8 cellular contexts compared by ENCODE assay signal in the genomic region with DNA sequence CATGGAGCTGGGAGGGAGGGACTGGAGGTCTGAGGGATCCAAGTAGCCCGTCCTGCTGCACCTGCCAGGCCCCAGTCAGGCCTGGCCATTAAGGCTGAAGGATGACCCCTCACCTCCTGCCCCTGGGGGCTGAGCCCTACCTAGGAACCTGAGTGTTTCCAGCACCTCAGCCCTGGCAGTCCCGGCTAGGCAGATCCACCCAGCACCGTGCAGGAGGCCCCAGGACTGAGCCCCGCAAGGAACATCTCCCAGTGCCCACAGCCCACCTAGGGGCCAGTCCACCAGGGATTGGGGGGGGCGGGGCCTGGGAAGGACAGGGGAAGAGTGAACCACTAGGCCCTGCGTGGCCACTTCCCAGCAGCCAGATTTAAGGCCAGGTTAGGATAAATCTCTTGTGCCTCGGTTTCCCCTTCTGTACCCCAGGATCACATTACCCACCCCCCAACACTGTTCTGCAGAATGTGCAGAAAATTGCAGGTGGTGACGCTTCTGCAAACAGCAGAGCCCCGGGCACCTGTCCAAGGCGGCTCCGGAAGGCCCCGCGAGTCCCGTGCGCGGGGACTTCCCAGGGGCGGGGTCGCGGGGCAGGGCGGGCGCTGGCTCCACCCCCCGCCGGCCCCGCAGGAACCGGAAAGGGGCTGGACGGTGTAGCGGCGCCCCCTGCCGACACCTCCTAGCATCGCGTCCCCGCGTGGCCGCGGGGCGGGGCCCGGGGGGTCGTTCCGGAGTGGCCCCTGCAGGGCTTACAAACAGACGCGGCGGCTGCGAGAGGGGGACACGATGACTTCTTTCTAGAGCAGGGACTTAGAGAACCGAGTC. TPM values are rescaled to one million over a fixed set of nuclear protein-coding genes. Genes with fewer than 3 reads are reported as not detected.
DNase-seq lines count a peak whose midpoint lies in the region; ATAC-seq and TF ChIP-seq lines count a peak whose summit lies in the region.

No MANE protein-coding gene starts in this region.

- peak; percentile 35 for TF ChIP-seq POLR2A in transverse colon (IDR thresholded peaks at IDR 0.05)

- H3F3A ChIP-seq in DOHH2 (ENCODE audit: control insufficient read depth, insufficient read depth) = peaks cover 10% of the 10 kb centered on the region

- ATAC-seq in GM21619 (IDR thresholded peaks at IDR 0.05; ENCODE audit: unreplicated experiment) = peak; percentile 70

- H3K36me3 ChIP-seq in DOHH2 (ENCODE audit: control insufficient read depth, low read length) = no peaks in the 10 kb centered on the region
- H3K36me3 ChIP-seq in transverse colon = no peaks in the 10 kb centered on the region

- no peak; the same call in 1 of the 2 replicates for TF ChIP-seq EP300 in Ishikawa (IDR thresholded peaks at IDR 0.05; ENCODE audit: borderline replicate concordance)
- peak; percentile 60 for TF ChIP-seq EP300 in transverse colon (IDR thresholded peaks at IDR 0.05; ENCODE audit: low read depth)

- peak overlapping the region; percentile 33 for H3K27ac ChIP-seq in DOHH2 (ENCODE audit: low read depth, low read length)
- H3K27ac ChIP-seq in transverse colon = peak overlapping the region; percentile 66 to 85 (median 76)

- no peaks in the 10 kb centered on the region for H4K20me1 ChIP-seq in DOHH2 (ENCODE audit: control insufficient read depth, insufficient read depth, low read depth, low read length)

- peak; percentile 89 for TF ChIP-seq CTCF in DOHH2 (IDR thresholded peaks at IDR 0.05; ENCODE audit: low read depth, low read length, poor library complexity, severe bottlenecking)
- TF ChIP-seq CTCF in transverse colon (IDR thresholded peaks at IDR 0.05) = peak; percentile 96 to 99 (median 99)

- H3K4me2 ChIP-seq in DOHH2 (ENCODE audit: low read length) = peak overlapping the region; percentile 71

- 5% methylated on average over 40 of the region's 45 CpGs; no CpG with 5 or more reads in 1 of the 2 donors for WGBS in transverse colon (ENCODE audit: low coverage in 1 of 2), 2 donors

- H3K27me3 ChIP-seq in DOHH2 (ENCODE audit: control insufficient read depth, low read length) = no peaks in the 10 kb centered on the region
- H3K27me3 ChIP-seq in transverse colon = no peaks in the 10 kb centered on the region

- peak; percentile 65 for DNase-seq in SK-N-DZ (ENCODE audit: low spot score)
- peak; percentile 89 for DNase-seq in activated naive CD4-positive, alpha-beta T cell treated with Interleukin-2 at 50 U/mL for 16 hours
- DNase-seq in head of caudate nucleus = peak in 40 of 42 donors; percentile 47 to 87 (median 72)
- DNase-seq in pons (ENCODE audit: low spot score) = peak; percentile 23
- peak; percentile 95 for DNase-seq in transverse colon

- in situ Hi-C loops in transverse colon (cut with MboI; ENCODE audit: low pct_ligation_motif_present in 1 of 4, low pct_unique_long_range_greater_than_20kb in 1 of 4, low sequenced_read_pairs in 3 of 4) = loop anchor here (5.0 to 25.0 kb wide), 6 partner anchors 61 to 241 kb away; a partner anchor contains a TSS

- H3K4me1 ChIP-seq in DOHH2 (ENCODE audit: control insufficient read depth, low read length) = peaks cover 32% of the 10 kb centered on the region
- H3K4me1 ChIP-seq in transverse colon = peaks cover 34 to 68% (median 55%) of the 10 kb centered on the region in 4 donors

- intact Hi-C loops in head of caudate nucleus (cut with DNase I) = loop anchor here (5.0 kb wide), 2 partner anchors 61 to 231 kb away; no protein-coding TSS in a partner anchor
- intact Hi-C loops in transverse colon (cut with DNase I; ENCODE audit: low total_unique reads) = loop anchor here (2.0 to 5.0 kb wide), 2 partner anchors 66 to 226 kb away; no protein-coding TSS in a partner anchor

- H3K9me3 ChIP-seq in DOHH2 (ENCODE audit: control insufficient read depth, insufficient read depth, low read length) (no peaks in the 10 kb centered on the region), transverse colon (no peaks in the 10 kb centered on the region)

- peak overlapping the region; percentile 53 for H3K4me3 ChIP-seq in DOHH2 (ENCODE audit: low read length)
- H3K4me3 ChIP-seq in transverse colon = peak overlapping the region in 2 of 4 donors; percentile 16 to 21

- H3K79me2 ChIP-seq in DOHH2 (ENCODE audit: control insufficient read depth, low read length) = no peaks in the 10 kb centered on the region

- peak; percentile 94 for TF ChIP-seq RAD21 in Ishikawa (IDR thresholded peaks at IDR 0.05; ENCODE audit: low read depth)

- no peaks in the 10 kb centered on the region for H3K9me2 ChIP-seq in DOHH2 (replicated peaks; ENCODE audit: control insufficient read depth, low read length)

TF ChIP-seq in Ishikawa, 13 proteins besides CTCF, POLR2A, EP300 and RAD21:
- TF ChIP-seq CEBPB (IDR thresholded peaks at IDR 0.05) (no peak), ZBTB7A (IDR thresholded peaks at IDR 0.05; ENCODE audit: low read depth) (peak; percentile 100), TAF1 (IDR thresholded peaks at IDR 0.05; ENCODE audit: low read depth) (no peak), TEAD4 (IDR thresholded peaks at IDR 0.05) (no peak), NFIC (IDR thresholded peaks at IDR 0.05) (peak; percentile 75), CREB1 (IDR thresholded peaks at IDR 0.05; ENCODE audit: low read depth) (no peak), EGR1 (IDR thresholded peaks at IDR 0.05) (no peak), TCF12 (IDR thresholded peaks at IDR 0.05; ENCODE audit: low read depth) (no peak)
- TF ChIP-seq, protein P1, sequence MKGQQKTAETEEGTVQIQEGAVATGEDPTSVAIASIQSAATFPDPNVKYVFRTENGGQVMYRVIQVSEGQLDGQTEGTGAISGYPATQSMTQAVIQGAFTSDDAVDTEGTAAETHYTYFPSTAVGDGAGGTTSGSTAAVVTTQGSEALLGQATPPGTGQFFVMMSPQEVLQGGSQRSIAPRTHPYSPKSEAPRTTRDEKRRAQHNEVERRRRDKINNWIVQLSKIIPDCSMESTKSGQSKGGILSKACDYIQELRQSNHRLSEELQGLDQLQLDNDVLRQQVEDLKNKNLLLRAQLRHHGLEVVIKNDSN (IDR thresholded peaks at IDR 0.05) = no peak
- TF ChIP-seq, protein P2, sequence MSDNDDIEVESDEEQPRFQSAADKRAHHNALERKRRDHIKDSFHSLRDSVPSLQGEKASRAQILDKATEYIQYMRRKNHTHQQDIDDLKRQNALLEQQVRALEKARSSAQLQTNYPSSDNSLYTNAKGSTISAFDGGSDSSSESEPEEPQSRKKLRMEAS (IDR thresholded peaks at IDR 0.05) = peak; percentile 53

RNA-seq across cellular contexts. Expression of a gene that starts 55.9 kb away (rescaled TPM):
- 12.2 and 18.0 TPM in 2 replicates for polyA plus RNA-seq in SK-N-DZ (2014; cell fraction: cytosol; rRNA removed)
- polyA plus RNA-seq in SK-N-DZ (2014; cell fraction: nucleus; rRNA removed) = 20.1 and 20.9 TPM in 2 replicates
- 100 to 1,000 TPM in 1 of 4 donors, 10 to 100 TPM in 3; 45.9 to 129 (median 61.2) TPM for total RNA-seq in transverse colon

Comparison
In these comparisons a context has a peak if more than half of its experiments do, and no peak if none do; other contexts are left out.
1. DNase-seq: peak in every context shown above with its lines; median percentile 95 in transverse colon; 89 in activated naive CD4-positive, alpha-beta T cell treated with Interleukin-2 at 50 U/mL for 16 hours; 72 in head of caudate nucleus; 65 in SK-N-DZ; 23 in pons.